8 cellular contexts compared by ENCODE assay signal in the genomic region with DNA sequence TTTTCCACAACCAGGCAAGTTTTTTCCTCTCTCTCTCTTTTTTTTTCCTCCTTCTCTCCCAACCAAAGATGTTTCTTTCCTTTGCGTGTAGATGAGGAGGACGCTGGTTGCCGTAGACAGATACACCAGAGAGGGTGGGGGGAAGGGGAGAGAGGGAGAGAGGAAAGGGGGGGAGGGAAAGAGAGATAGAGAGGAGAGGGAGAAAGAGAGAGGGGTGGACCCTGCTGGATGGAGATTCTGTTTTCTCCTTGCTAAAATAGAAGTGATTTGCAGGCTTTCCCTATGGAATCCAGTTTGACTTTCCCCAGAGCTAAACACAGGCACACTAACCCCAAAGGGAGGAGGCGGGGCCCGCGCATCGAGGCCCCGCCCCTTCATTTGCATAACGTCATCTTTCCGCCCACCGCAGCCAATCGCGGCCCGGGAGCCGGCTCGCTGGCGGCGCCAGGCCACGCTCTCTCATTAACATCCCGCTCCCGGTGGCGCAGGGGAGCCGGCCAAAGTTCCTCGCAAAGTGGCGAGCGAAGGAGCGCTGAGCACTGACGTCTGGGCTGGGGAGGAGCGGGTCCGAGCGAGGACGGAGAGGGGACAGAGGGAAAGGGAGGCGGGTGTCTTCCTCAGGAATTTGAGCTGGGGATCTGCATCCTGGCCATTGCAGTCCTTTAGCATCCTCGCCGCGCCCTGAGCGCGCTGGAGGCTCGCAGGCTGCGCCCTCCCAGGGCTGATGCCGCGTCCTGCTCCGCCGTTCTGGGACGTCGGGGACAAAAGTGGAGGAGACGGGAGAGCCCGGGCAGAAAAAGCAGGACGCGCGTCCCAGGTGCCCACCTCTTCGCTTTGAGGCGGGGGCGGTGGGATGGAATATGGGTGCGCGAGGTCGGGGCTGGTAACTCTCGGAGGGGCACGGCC. TPM values are rescaled to one million over a fixed set of nuclear protein-coding genes. Genes with fewer than 3 reads are reported as not detected.
DNase-seq lines count a peak whose midpoint lies in the region; ATAC-seq and TF ChIP-seq lines count a peak whose summit lies in the region.

No MANE protein-coding gene starts in this region.

- peaks cover 30 to 33% of the 10 kb centered on the region in 2 donors for H3K4me1 Mint-ChIP-seq in natural killer cell treated with Interleukin-12 subunit alpha and Interleukin-12 subunit beta and Interleukin-15 and Interleukin-18, amount 100 ng/mL, for 72 hours (ENCODE audit: low read depth in 2 of 2)
- H3K4me1 Mint-ChIP-seq in stimulated activated naive B cell treated with anti-CD40 and anti-IgM and Interleukin-4, amounts not matched to agents 10 μg/mL and 1 μg/mL and 100 μg/mL, for 72 hours = peaks cover 51 to 70% of the 10 kb centered on the region in 2 donors

- H3K4me3 ChIP-seq in fibroblast of mammary gland (ENCODE audit: control insufficient read depth, low read depth, low read length) = peak overlapping the region; percentile 75

- H3K9me3 Mint-ChIP-seq in natural killer cell treated with Interleukin-12 subunit alpha and Interleukin-12 subunit beta and Interleukin-15 and Interleukin-18, amount 100 ng/mL, for 72 hours = no peaks in the 10 kb centered on the region
- H3K9me3 Mint-ChIP-seq in stimulated activated naive B cell treated with anti-CD40 and anti-IgM and Interleukin-4, amounts not matched to agents 10 μg/mL and 1 μg/mL and 100 μg/mL, for 72 hours = no peaks in the 10 kb centered on the region

- peaks cover 63 to 81% of the 10 kb centered on the region in 2 donors for H3K27me3 Mint-ChIP-seq in natural killer cell treated with Interleukin-12 subunit alpha and Interleukin-12 subunit beta and Interleukin-15 and Interleukin-18, amount 100 ng/mL, for 72 hours
- no peaks in the 10 kb centered on the region for H3K27me3 Mint-ChIP-seq in stimulated activated naive B cell treated with anti-CD40 and anti-IgM and Interleukin-4, amounts not matched to agents 10 μg/mL and 1 μg/mL and 100 μg/mL, for 72 hours

- H3K4me3 Mint-ChIP-seq in natural killer cell treated with Interleukin-12 subunit alpha and Interleukin-12 subunit beta and Interleukin-15 and Interleukin-18, amount 100 ng/mL, for 72 hours = peak overlapping the region; percentile 89
- H3K4me3 Mint-ChIP-seq in stimulated activated naive B cell treated with anti-CD40 and anti-IgM and Interleukin-4, amounts not matched to agents 10 μg/mL and 1 μg/mL and 100 μg/mL, for 72 hours = peak overlapping the region; percentile 86 to 90

- peak; percentile 91 for DNase-seq in CD1c-positive myeloid dendritic cell (ENCODE audit: extremely low spot score)
- peak; percentile 82 for DNase-seq in NOMO-1 treated with DMSO at 0.1 percent for 48 hours (lab: John Stamatoyannopoulos, UW; ENCODE audit: unreplicated experiment)
- DNase-seq in activated T-helper 1 cell treated with Interleukin-2 at 50 U/mL for 16 hours (ENCODE audit: low read depth) = peak; percentile 69
- peak; percentile 95 for DNase-seq in fibroblast of mammary gland (ENCODE audit: low read depth)
- peak; percentile 85 for DNase-seq in natural killer cell treated with Interleukin-12 subunit alpha and Interleukin-12 subunit beta and Interleukin-15 and Interleukin-18, amount 100 ng/mL, for 72 hours (ENCODE audit: low spot score)
- peak; percentile 91 for DNase-seq in stimulated activated naive B cell treated with anti-CD40 and anti-IgM and Interleukin-4, amounts not matched to agents 10 μg/mL and 1 μg/mL and 100 μg/mL, for 72 hours

- TF ChIP-seq CTCF in fibroblast of mammary gland (conservative IDR thresholded peaks at IDR 0.05; ENCODE audit: control insufficient read depth, insufficient read depth, low read depth, low read length) = no peak

- ATAC-seq in GM19438 (IDR thresholded peaks at IDR 0.05; ENCODE audit: low read depth, unreplicated experiment) (peak; percentile 42), HG03558 (IDR thresholded peaks at IDR 0.05; ENCODE audit: extremely low read depth, unreplicated experiment) (peak; percentile 33)
- ATAC-seq in natural killer cell treated with Interleukin-12 subunit alpha and Interleukin-12 subunit beta and Interleukin-15 and Interleukin-18, amount 100 ng/mL, for 72 hours = peak; percentile 90 to 93
- peak; percentile 60 to 67 for ATAC-seq in stimulated activated naive B cell treated with anti-CD40 and anti-IgM and Interleukin-4, amounts not matched to agents 10 μg/mL and 1 μg/mL and 100 μg/mL, for 72 hours (replicated peaks)

- H3K27ac Mint-ChIP-seq in natural killer cell treated with Interleukin-12 subunit alpha and Interleukin-12 subunit beta and Interleukin-15 and Interleukin-18, amount 100 ng/mL, for 72 hours = no peak overlapping the region
- peak overlapping the region; percentile 95 for H3K27ac Mint-ChIP-seq in stimulated activated naive B cell treated with anti-CD40 and anti-IgM and Interleukin-4, amounts not matched to agents 10 μg/mL and 1 μg/mL and 100 μg/mL, for 72 hours

- H3K36me3 Mint-ChIP-seq in natural killer cell treated with Interleukin-12 subunit alpha and Interleukin-12 subunit beta and Interleukin-15 and Interleukin-18, amount 100 ng/mL, for 72 hours = peaks cover 9% of the 10 kb centered on the region
- peaks cover 48 to 75% of the 10 kb centered on the region in 2 donors for H3K36me3 Mint-ChIP-seq in stimulated activated naive B cell treated with anti-CD40 and anti-IgM and Interleukin-4, amounts not matched to agents 10 μg/mL and 1 μg/mL and 100 μg/mL, for 72 hours

RNA-seq across cellular contexts. Expression of gene EBF1, which starts 0.6 kb away (rescaled TPM):
- 1 to 10 TPM in 1 of 2 donors, not detected in 1; 1.9 TPM for total RNA-seq in natural killer cell treated with Interleukin-12 subunit alpha and Interleukin-12 subunit beta and Interleukin-15 and Interleukin-18, amount 100 ng/mL, for 72 hours

Comparison
In these comparisons a context has a peak if more than half of its experiments do, and no peak if none do; other contexts are left out.
1. Peak in every context shown above with its lines: DNase-seq, ATAC-seq and H3K4me3 ChIP-seq.
2. ATAC-seq: peak in every context shown above with its lines; median percentile 92 in natural killer cell treated with Interleukin-12 subunit alpha and Interleukin-12 subunit beta and Interleukin-15 and Interleukin-18, amount 100 ng/mL, for 72 hours; 64 in stimulated activated naive B cell treated with anti-CD40 and anti-IgM and Interleukin-4, amounts not matched to agents 10 μg/mL and 1 μg/mL and 100 μg/mL, for 72 hours; 42 in GM19438; 33 in HG03558.